In the genomic region with DNA sequence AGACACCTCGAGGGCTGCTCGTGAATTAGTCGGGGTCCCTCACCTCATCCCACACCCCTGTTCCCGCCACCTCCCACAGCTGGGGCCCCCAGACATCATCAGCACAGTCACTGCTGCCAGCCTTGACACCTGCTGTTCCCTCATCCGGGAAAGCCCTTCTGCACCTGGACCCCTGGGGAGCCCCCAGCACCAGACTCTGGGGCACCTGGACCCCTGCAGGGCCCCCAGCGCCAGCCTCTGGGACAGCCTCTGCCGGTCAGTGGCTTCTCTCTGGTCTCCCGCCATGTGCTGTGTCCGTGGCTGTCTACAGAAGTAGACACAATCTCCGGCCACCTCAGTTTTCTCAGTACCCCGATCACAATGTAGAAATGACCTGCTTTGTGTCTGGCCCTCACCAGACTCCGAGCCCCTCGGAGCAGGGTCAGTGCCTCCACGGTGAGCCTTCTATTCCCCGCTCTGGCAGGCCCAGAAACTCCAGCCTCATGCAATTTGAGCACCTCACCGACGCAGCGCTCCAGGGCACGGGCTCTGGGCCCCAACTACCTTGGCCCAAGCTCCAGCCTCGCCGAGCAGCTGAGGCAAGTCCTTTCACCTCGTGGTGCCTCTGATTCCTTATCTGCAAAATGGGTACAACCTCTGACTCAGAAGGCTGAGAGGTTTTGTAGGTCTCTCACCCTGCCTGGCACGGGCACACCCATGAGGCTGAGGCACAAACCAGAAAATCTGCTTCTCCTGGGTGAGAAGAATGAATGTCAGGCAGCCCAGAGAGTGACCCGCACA, we compare ENCODE assay signal across 18 cellular contexts.
DNase-seq lines count a peak whose midpoint lies in the region; ATAC-seq and TF ChIP-seq lines count a peak whose summit lies in the region.
"Had no signal": no experiment of that assay in that cellular context is flagged by ENCODE, and none has a peak within 500 bp of the region (broad histone marks: within the 10 kb centered on the region; RNA-seq: fewer than 3 reads in every experiment).

No MANE protein-coding gene starts in this region.

- CTCF ChIA-PET in Calu3 (lab: Charles Lee) = no interaction called here

- H4K20me1 ChIP-seq in osteoblast (ENCODE audit: insufficient read depth, low read length) = no peaks in the 10 kb centered on the region

- intact Hi-C loops in Calu3 (cut with micrococcal nuclease; ENCODE audit: unreplicated experiment) = no loop called here
- intact Hi-C loops in spleen (cut with DNase I; ENCODE audit: low total_unique reads) = no loop called here

- H3K4me1 ChIP-seq in foreskin keratinocyte (peaks cover 45% of the 10 kb centered on the region), spleen (peaks cover 0 to 5% (median 2%) of the 10 kb centered on the region in 6 donors), osteoblast (ENCODE audit: insufficient read depth, low read length) (peaks cover 22% of the 10 kb centered on the region)
- H3K4me1 ChIP-seq: uterus had no signal

- H3K4me2 ChIP-seq in osteoblast (ENCODE audit: insufficient read depth, low read length) = no peak overlapping the region

- no peaks in the 10 kb centered on the region for H3K9me3 ChIP-seq in spleen
- H3K9me3 ChIP-seq in osteoblast (ENCODE audit: low read depth, low read length) = no peaks in the 10 kb centered on the region
- H3K9me3 ChIP-seq in WERI-Rb-1 (ENCODE audit: severe bottlenecking) = no peaks in the 10 kb centered on the region
- H3K9me3 ChIP-seq: right atrium auricular region, uterus had no signal

- no peak overlapping the region for H2AFZ ChIP-seq in osteoblast (ENCODE audit: low read length)

- H3K79me2 ChIP-seq in osteoblast (ENCODE audit: insufficient read depth, low read length) = no peaks in the 10 kb centered on the region

- H3K4me1 Mint-ChIP-seq in Calu3 (ENCODE audit: low read depth, unreplicated experiment) = peaks cover 70% of the 10 kb centered on the region

- ATAC-seq in foreskin keratinocyte = no peak

- no TSS peak for BruUV-seq in Calu3 (replicated peaks; lab: Mats Ljungman, UMichigan)

- no peaks in the 10 kb centered on the region for H3K36me3 ChIP-seq in spleen
- H3K36me3 ChIP-seq in osteoblast (ENCODE audit: insufficient read depth, low read length) = no peaks in the 10 kb centered on the region
- no peaks in the 10 kb centered on the region for H3K36me3 ChIP-seq in WERI-Rb-1
- H3K36me3 ChIP-seq: cardiac muscle cell, right atrium auricular region, uterus had no signal

- H3K36me3 Mint-ChIP-seq in Calu3 (ENCODE audit: insufficient read depth, unreplicated experiment) = peaks cover 25% of the 10 kb centered on the region

- H3K4me3 Mint-ChIP-seq in Calu3 (ENCODE audit: low read depth, unreplicated experiment) = no peak overlapping the region
- H3K4me3 Mint-ChIP-seq: activated T-cell treated with anti-CD3 and anti-CD28 coated beads, Interleukin-2, amount 50 U/mL, for 24 hours had no signal

- TF ChIP-seq POLR2A in spleen (IDR thresholded peaks at IDR 0.05) = no peak

- DNase-seq in Calu3 (no peak), foreskin keratinocyte (peak in 1 of 2 donors; percentile 39), spleen (peak; percentile 61), osteoblast (ENCODE audit: insufficient read length, low spot score, missing footprints) (no peak), WERI-Rb-1 (no peak), dermis blood vessel endothelial cell (no peak), NCI-H1105 treated with DMSO at 0.1 percent for 48 hours (lab: John Stamatoyannopoulos, UW) (no peak)
- DNase-seq: activated CD4-positive, alpha-beta T cell treated with anti-CD3 and anti-CD28 coated beads for 1 hour; activated CD8-positive, alpha-beta memory T cell treated with anti-CD3 and anti-CD28 coated beads for 24 hours; activated T-cell treated with anti-CD3 and anti-CD28 coated beads, Interleukin-2, amount 50 U/mL, for 24 hours; foreskin melanocyte; hypothalamus; nucleus accumbens; uterus had no signal

- 83 to 91% (median 88%) methylated on average over 14 to 24 of the region's 24 CpGs for WGBS in spleen, 5 donors

- no peak for TF ChIP-seq CTCF in Calu3 (IDR thresholded peaks at IDR 0.05; ENCODE audit: unreplicated experiment)
- no peak for TF ChIP-seq CTCF in VCaP (conservative IDR thresholded peaks at IDR 0.05)
- TF ChIP-seq CTCF in foreskin keratinocyte (conservative IDR thresholded peaks at IDR 0.05) = no peak
- no peak for TF ChIP-seq CTCF in spleen (IDR thresholded peaks at IDR 0.05 in 8 of 11, conservative IDR thresholded peaks at IDR 0.05 in 3 of 11)
- no peak for TF ChIP-seq CTCF in osteoblast (IDR thresholded peaks at IDR 0.05; ENCODE audit: extremely low read depth, low read depth, low read length)
- no peak for TF ChIP-seq CTCF in WERI-Rb-1 (IDR thresholded peaks at IDR 0.05; ENCODE audit: low read depth, low read length)

- peak overlapping the region; percentile 85 for H3K27ac Mint-ChIP-seq in Calu3 (ENCODE audit: unreplicated experiment)
- H3K27ac Mint-ChIP-seq: activated T-cell treated with anti-CD3 and anti-CD28 coated beads, Interleukin-2, amount 50 U/mL, for 24 hours had no signal

- H3K4me3 ChIP-seq in spleen (no peak overlapping the region), osteoblast (ENCODE audit: insufficient read depth, low read length) (no peak overlapping the region), WERI-Rb-1 (ENCODE audit: low read depth, low read length) (no peak overlapping the region)
- H3K4me3 ChIP-seq: cardiac muscle cell, right atrium auricular region, uterus had no signal

- H3K27ac ChIP-seq in VCaP (peak overlapping the region; percentile 100), foreskin keratinocyte (peak overlapping the region; percentile 99), spleen (no peak overlapping the region), osteoblast (ENCODE audit: low read depth, low read length) (no peak overlapping the region), WERI-Rb-1 (no peak overlapping the region)
- H3K27ac ChIP-seq: cardiac muscle cell, HL-60, right atrium auricular region, uterus had no signal

- H3K9me3 Mint-ChIP-seq in Calu3 (ENCODE audit: low read depth, unreplicated experiment) = no peaks in the 10 kb centered on the region
- H3K9me3 Mint-ChIP-seq: activated T-cell treated with anti-CD3 and anti-CD28 coated beads, Interleukin-2, amount 50 U/mL, for 24 hours had no signal

- H3K27me3 ChIP-seq in foreskin keratinocyte = no peaks in the 10 kb centered on the region
- peaks cover 0 to 84% (median 0%) of the 10 kb centered on the region in 7 donors for H3K27me3 ChIP-seq in spleen (replicated peaks in 1 of 7)
- H3K27me3 ChIP-seq in osteoblast (ENCODE audit: insufficient read depth, low read length) = peaks cover 5% of the 10 kb centered on the region
- no peaks in the 10 kb centered on the region for H3K27me3 ChIP-seq in WERI-Rb-1 (ENCODE audit: insufficient read depth, low read depth, severe bottlenecking)
- H3K27me3 ChIP-seq: cardiac muscle cell, right atrium auricular region, uterus had no signal

- no peaks in the 10 kb centered on the region for H3K27me3 Mint-ChIP-seq in Calu3 (ENCODE audit: unreplicated experiment)

Comparison
In these comparisons a context has a peak if more than half of its experiments do, and no peak if none do; other contexts are left out.
1. H3K27ac ChIP-seq: peak in VCaP (single experiment) and foreskin keratinocyte (single experiment); none in spleen (0 of 8), osteoblast (single experiment) and WERI-Rb-1 (single experiment).